ENCODE assay signal across 16 cellular contexts in genomic region chr12:132079695-132080094, GRCh38.
DNase-seq lines count a peak whose midpoint lies in the region; ATAC-seq, FAIRE-seq and TF ChIP-seq lines count a peak whose summit lies in the region.
"Had no signal": no experiment of that assay in that cellular context is flagged by ENCODE, and none has a peak within 500 bp of the region (broad histone marks: within the 10 kb centered on the region; RNA-seq: fewer than 3 reads in every experiment).

No MANE protein-coding gene starts in this region.

- H3K4me1 Mint-ChIP-seq in WTC11 (peaks cover 6% of the 10 kb centered on the region), nephron progenitor cell (peaks cover 7% of the 10 kb centered on the region)

- H3K36me3 Mint-ChIP-seq in WTC11 (peaks cover 36% of the 10 kb centered on the region), nephron progenitor cell (ENCODE audit: low read depth) (peaks cover 17% of the 10 kb centered on the region)

- DNase-seq in GM12892 (ENCODE audit: insufficient read length) (no peak), WTC11 (ENCODE audit: low spot score) (no peak), nephron progenitor cell (no peak), vagina (ENCODE audit: extremely low spot score in 2 of 2) (no peak), SIG-M5 (lab: John Stamatoyannopoulos, UW) (no peak)
- no peak for DNase-seq in stimulated activated CD4-positive, alpha-beta T cell treated with anti-CD3 and anti-CD28 coated beads, Interleukin-4, amount 100 ng/mL, for 4 hours
- DNase-seq: CD4-positive, alpha-beta memory T cell; DMS153; DMS79; GF-D8 had no signal

- H3K27ac Mint-ChIP-seq in WTC11 (peak overlapping the region; percentile 68; the same call in 1 of the 2 replicates), nephron progenitor cell (peak overlapping the region; percentile 78)
- H3K27ac Mint-ChIP-seq: CD14-positive monocyte had no signal

- no peak overlapping the region for H3K4me3 ChIP-seq in vagina
- H3K4me3 ChIP-seq: BLaER1, HAP-1 had no signal

- no peak overlapping the region for H3K27ac ChIP-seq in vagina
- H3K27ac ChIP-seq: BLaER1, HL-60 had no signal

- H3K27me3 ChIP-seq in vagina = no peaks in the 10 kb centered on the region
- H3K27me3 ChIP-seq: BLaER1 had no signal

- ATAC-seq in WTC11 = no peak

- H3K27me3 Mint-ChIP-seq in WTC11 (ENCODE audit: low read depth) = peaks cover 4% of the 10 kb centered on the region; the same call in 1 of the 2 replicates
- peaks cover 3% of the 10 kb centered on the region for H3K27me3 Mint-ChIP-seq in nephron progenitor cell (ENCODE audit: low read depth, poor library complexity)
- H3K27me3 Mint-ChIP-seq: CD4-positive, alpha-beta memory T cell had no signal

- intact Hi-C loops in vagina (cut with DNase I) = no loop called here

- CTCF ChIA-PET in WTC11 (lab: Charles Lee) = interaction anchor here (0.6 kb wide), 1 partner anchor 466 kb away, joined by 3 read pairs; no protein-coding TSS in a partner anchor

- FAIRE-seq in GM12892 (lab: Jason Lieb, UNC) = peak; percentile 5
- FAIRE-seq: A204.1, GM19239 had no signal

- TF ChIP-seq POLR2A in GM12892 (IDR thresholded peaks at IDR 0.05; ENCODE audit: low read depth, low read length) = no peak
- no peak for TF ChIP-seq POLR2A in vagina (IDR thresholded peaks at IDR 0.05)

- H3K4me3 Mint-ChIP-seq in WTC11 (no peak overlapping the region), nephron progenitor cell (no peak overlapping the region)
- H3K4me3 Mint-ChIP-seq: CD14-positive monocyte had no signal

- TF ChIP-seq CTCF in WTC11 (IDR thresholded peaks at IDR 0.05) (no peak), nephron progenitor cell (IDR thresholded peaks at IDR 0.05) (no peak), vagina (IDR thresholded peaks at IDR 0.05) (no peak)

- H3K36me3 ChIP-seq in vagina = peaks cover 0 to 34% of the 10 kb centered on the region in 2 donors

- H3K4me1 ChIP-seq in vagina = peaks cover 8% of the 10 kb centered on the region

- H3K9me3 ChIP-seq in vagina = no peaks in the 10 kb centered on the region
- H3K9me3 ChIP-seq: BLaER1, HAP-1 had no signal

- POLR2A ChIA-PET in WTC11 (lab: Charles Lee) = no interaction called here

- 0 out of 2 replicates have a peak, but pooled peaks cover 3% of the 10 kb centered on the region for H3K9me3 Mint-ChIP-seq in WTC11
- H3K9me3 Mint-ChIP-seq in nephron progenitor cell = no peaks in the 10 kb centered on the region
- H3K9me3 Mint-ChIP-seq: CD14-positive monocyte; CD4-positive, alpha-beta memory T cell had no signal

TF ChIP-seq in WTC11, 78 proteins besides CTCF, POLR2A, EP300 and RAD21:
- TF ChIP-seq ATF6 (CRISPR knock-in tag; IDR thresholded peaks at IDR 0.05) (no peak), CREM (CRISPR knock-in tag; IDR thresholded peaks at IDR 0.05) (no peak), GTF2I (CRISPR knock-in tag; conservative IDR thresholded peaks at IDR 0.05) (no peak), PRRX2 (CRISPR knock-in tag; IDR thresholded peaks at IDR 0.05) (no peak), TEAD4 (CRISPR knock-in tag; IDR thresholded peaks at IDR 0.05) (no peak), RORB (CRISPR knock-in tag; IDR thresholded peaks at IDR 0.05) (no peak), ZNF671 (CRISPR knock-in tag; IDR thresholded peaks at IDR 0.05) (no peak), USF2 (CRISPR knock-in tag; IDR thresholded peaks at IDR 0.05) (no peak), ERG (CRISPR knock-in tag; IDR thresholded peaks at IDR 0.05) (no peak), OVOL2 (CRISPR knock-in tag; IDR thresholded peaks at IDR 0.05; ENCODE audit: borderline replicate concordance) (no peak), ZNF263 (CRISPR knock-in tag; IDR thresholded peaks at IDR 0.05; ENCODE audit: low read depth) (no peak), ELF4 (CRISPR knock-in tag; IDR thresholded peaks at IDR 0.05; ENCODE audit: low read depth) (no peak), FOXP1 (CRISPR knock-in tag; IDR thresholded peaks at IDR 0.05; ENCODE audit: borderline replicate concordance) (no peak), HMGXB4 (CRISPR knock-in tag; IDR thresholded peaks at IDR 0.05) (no peak), ZNF121 (CRISPR knock-in tag; IDR thresholded peaks at IDR 0.05) (no peak), ZNF219 (CRISPR knock-in tag; IDR thresholded peaks at IDR 0.05; ENCODE audit: borderline replicate concordance) (no peak), TEAD1 (CRISPR knock-in tag; IDR thresholded peaks at IDR 0.05) (no peak), ZNF232 (CRISPR knock-in tag; IDR thresholded peaks at IDR 0.05) (no peak), ATF3 (CRISPR knock-in tag; conservative IDR thresholded peaks at IDR 0.05) (no peak)
TF ChIP-seq in WTC11: peak in this region for 0.
